Comparison of ENCODE assay signal across 9 cellular contexts in genomic region chr13:106493569-106493968, GRCh38. TPM values are rescaled to one million over a fixed set of nuclear protein-coding genes. Genes with fewer than 3 reads are reported as not detected.
DNase-seq lines count a peak whose midpoint lies in the region; ATAC-seq and TF ChIP-seq lines count a peak whose summit lies in the region.
"Had no signal": no experiment of that assay in that cellular context is flagged by ENCODE, and none has a peak within 500 bp of the region (broad histone marks: within the 10 kb centered on the region; RNA-seq: fewer than 3 reads in every experiment).

No MANE protein-coding gene starts in this region.

- TF ChIP-seq CTCF in DOHH2 (IDR thresholded peaks at IDR 0.05; ENCODE audit: low read depth, low read length, poor library complexity, severe bottlenecking) (no peak), GM20000 (IDR thresholded peaks at IDR 0.05; ENCODE audit: extremely low read depth, missing control alignments) (no peak), RWPE1 (conservative IDR thresholded peaks at IDR 0.05; ENCODE audit: low read depth) (no peak), MM.1S (IDR thresholded peaks at IDR 0.05; ENCODE audit: low read length) (no peak)

- H3K27ac ChIP-seq in DOHH2 (ENCODE audit: low read depth, low read length) (no peak overlapping the region), neuronal stem cell (replicated peaks; ENCODE audit: low read length) (no peak overlapping the region), RWPE1 (no peak overlapping the region), MM.1S (ENCODE audit: low read length) (no peak overlapping the region)

- H3K4me1 ChIP-seq in DOHH2 (ENCODE audit: control insufficient read depth, low read length), result peaks cover 88% of the 10 kb centered on the region
- peaks cover 10 to 17% of the 10 kb centered on the region in 2 donors for H3K4me1 ChIP-seq in neuronal stem cell (ENCODE audit: control insufficient read depth in 2 of 2, insufficient read depth in 1 of 2, low read depth in 1 of 2, low read length in 2 of 2)
- no peaks in the 10 kb centered on the region for H3K4me1 ChIP-seq in MM.1S (ENCODE audit: low read length)
- H3K4me1 ChIP-seq: adrenal gland had no signal

- H4K20me1 ChIP-seq in DOHH2 (ENCODE audit: control insufficient read depth, insufficient read depth, low read depth, low read length) (no peaks in the 10 kb centered on the region), MM.1S (ENCODE audit: insufficient read depth, low read length) (no peaks in the 10 kb centered on the region)

- H3K79me2 ChIP-seq in DOHH2 (ENCODE audit: control insufficient read depth, low read length) (no peaks in the 10 kb centered on the region), MM.1S (ENCODE audit: low read length) (no peaks in the 10 kb centered on the region)

- H3F3A ChIP-seq in DOHH2 (ENCODE audit: control insufficient read depth, insufficient read depth), result peaks cover 12% of the 10 kb centered on the region
- H3F3A ChIP-seq in MM.1S (ENCODE audit: insufficient read depth, low read length), result no peaks in the 10 kb centered on the region

- H2AK5ac ChIP-seq in neuronal stem cell (ENCODE audit: low read depth, low read length), result no peak overlapping the region

- H2BK120ac ChIP-seq in neuronal stem cell (ENCODE audit: low read depth, low read length), result no peak overlapping the region

- H3K9me2 ChIP-seq in DOHH2 (replicated peaks; ENCODE audit: control insufficient read depth, low read length) (no peaks in the 10 kb centered on the region), MM.1S (replicated peaks; ENCODE audit: insufficient read depth, low read length) (no peaks in the 10 kb centered on the region)

- H3K9me3 ChIP-seq in DOHH2 (ENCODE audit: control insufficient read depth, insufficient read depth, low read length) (no peaks in the 10 kb centered on the region), neuronal stem cell (replicated peaks in 1 of 2; ENCODE audit: control insufficient read depth in 2 of 2, insufficient read depth in 1 of 2, low read depth in 1 of 2, low read length in 2 of 2) (peaks cover 0 to 4% of the 10 kb centered on the region in 2 donors), MM.1S (replicated peaks; ENCODE audit: insufficient read depth, low read length) (no peaks in the 10 kb centered on the region)
- H3K9me3 ChIP-seq: adrenal gland had no signal

- ATAC-seq in HG03457 (IDR thresholded peaks at IDR 0.05; ENCODE audit: unreplicated experiment), result peak; percentile 85

- WGBS in neuronal stem cell (ENCODE audit: extremely low coverage in 2 of 2, insufficient read length in 2 of 2, insufficient replicate concordance in 1 of 2), 2 donors, result no CpG with 5 or more reads among the region's 13 CpGs

- H3K36me3 ChIP-seq in DOHH2 (ENCODE audit: control insufficient read depth, low read length) (peaks cover 10% of the 10 kb centered on the region), neuronal stem cell (replicated peaks in 1 of 2; ENCODE audit: control insufficient read depth in 2 of 2, insufficient read depth in 2 of 2, low read length in 2 of 2) (peaks cover 31 to 95% of the 10 kb centered on the region in 2 donors), MM.1S (replicated peaks; ENCODE audit: insufficient read depth, low read length) (no peaks in the 10 kb centered on the region)
- H3K36me3 ChIP-seq: adrenal gland had no signal

- H2AFZ ChIP-seq in neuronal stem cell (ENCODE audit: low read length), result no peak overlapping the region
- H2AFZ ChIP-seq in MM.1S (ENCODE audit: low read length), result no peak overlapping the region

- CTCF ChIA-PET in RWPE1 (lab: Yijun Ruan, JAX), result no interaction called here

- no peak overlapping the region for H2BK5ac ChIP-seq in neuronal stem cell (ENCODE audit: low read length)

- no peak overlapping the region for H3K14ac ChIP-seq in neuronal stem cell (ENCODE audit: low read length)

- H3K23ac ChIP-seq in neuronal stem cell (ENCODE audit: low read depth, low read length, poor library complexity), result no peak overlapping the region

- H4K91ac ChIP-seq in neuronal stem cell (ENCODE audit: low read depth, low read length, poor library complexity), result no peak overlapping the region

- H3K27me3 ChIP-seq in DOHH2 (ENCODE audit: control insufficient read depth, low read length), result no peaks in the 10 kb centered on the region
- H3K27me3 ChIP-seq in neuronal stem cell (ENCODE audit: control insufficient read depth in 3 of 3, insufficient read depth in 3 of 3, low read depth in 1 of 3, low read length in 3 of 3), result no peaks in the 10 kb centered on the region
- H3K27me3 ChIP-seq in MM.1S (replicated peaks; ENCODE audit: insufficient read depth, low read length), result no peaks in the 10 kb centered on the region
- H3K27me3 ChIP-seq: adrenal gland had no signal

- H2BK15ac ChIP-seq in neuronal stem cell (ENCODE audit: low read length), result no peak overlapping the region

- H2BK12ac ChIP-seq in neuronal stem cell (ENCODE audit: low read length), result no peak overlapping the region

- POLR2A ChIA-PET in RWPE1 (lab: Yijun Ruan, JAX; ENCODE audit: low non-redundant PET), result no interaction called here

- H3K4me2 ChIP-seq in DOHH2 (ENCODE audit: low read length) (peak overlapping the region; percentile 22), neuronal stem cell (ENCODE audit: insufficient read depth, low read length, poor library complexity, severe bottlenecking) (no peak overlapping the region), MM.1S (ENCODE audit: low read depth, low read length) (no peak overlapping the region)

- H3K4me3 ChIP-seq in DOHH2 (ENCODE audit: low read length) (no peak overlapping the region), neuronal stem cell (ENCODE audit: low read length in 2 of 2) (no peak overlapping the region), MM.1S (ENCODE audit: low read length) (no peak overlapping the region)
- H3K4me3 ChIP-seq: adrenal gland had no signal

- H3K4ac ChIP-seq in neuronal stem cell (ENCODE audit: low read length), result no peak overlapping the region

- H3K79me1 ChIP-seq in neuronal stem cell (ENCODE audit: low read depth, low read length), result peaks cover 2% of the 10 kb centered on the region

- DNase-seq in GM20000 (ENCODE audit: low spot score), result peak; percentile 21
- peak; percentile 32 for DNase-seq in germinal center (ENCODE audit: low spot score)
- no peak for DNase-seq in retina
- no peak for DNase-seq in neuronal stem cell (ENCODE audit: low spot score)
- DNase-seq in RWPE1 (ENCODE audit: low spot score), result no peak
- DNase-seq in MM.1S, result no peak

- no peak overlapping the region for H4K8ac ChIP-seq in neuronal stem cell (ENCODE audit: low read depth, low read length)

- no peak overlapping the region for H3K18ac ChIP-seq in neuronal stem cell (ENCODE audit: low read length)

- no peak overlapping the region for H3K9ac ChIP-seq in neuronal stem cell (ENCODE audit: low read depth, low read length, poor library complexity)
- H3K9ac ChIP-seq in MM.1S (ENCODE audit: low read length), result no peak overlapping the region

RNA-seq across cellular contexts. Expression of gene EFNB2, which starts 41.9 kb away (rescaled TPM):
- polyA plus RNA-seq in neuronal stem cell (2013, experiment 1 of 2), result 41.2 TPM
- 42.0 TPM for polyA plus RNA-seq in neuronal stem cell (2013, experiment 2 of 2)

Comparison
In these comparisons a context has a peak if more than half of its experiments do, and no peak if none do; other contexts are left out.
1. DNase-seq: peak in GM20000 (single experiment) and germinal center (single experiment); none in retina (single experiment), neuronal stem cell (single experiment), RWPE1 (single experiment) and MM.1S (single experiment).